ENCODE assay signal across 9 cellular contexts in genomic region chr15:94206463-94207167, GRCh38. TPM values are rescaled to one million over a fixed set of nuclear protein-coding genes. Genes with fewer than 3 reads are reported as not detected.
DNase-seq lines count a peak whose midpoint lies in the region; ATAC-seq, FAIRE-seq and TF ChIP-seq lines count a peak whose summit lies in the region.
"Had no signal": no experiment of that assay in that cellular context is flagged by ENCODE, and none has a peak within 500 bp of the region (broad histone marks: within the 10 kb centered on the region; RNA-seq: fewer than 3 reads in every experiment).

No MANE protein-coding gene starts in this region.

- BruUV-seq in IMR-90 (replicated peaks; lab: Mats Ljungman, UMichigan): no TSS peak
- BruUV-seq in OCI-LY7 (replicated peaks; lab: Mats Ljungman, UMichigan): no TSS peak

- POLR2A ChIA-PET in IMR-90 (lab: Charles Lee; ENCODE audit: unreplicated experiment): no interaction called here
- POLR2A ChIA-PET in OCI-LY7 (lab: Charles Lee): no interaction called here

- TF ChIP-seq RAD21 in IMR-90 (IDR thresholded peaks at IDR 0.05; ENCODE audit: low read length): no peak

- no CpG with 5 or more reads among the region's 11 CpGs for WGBS in IMR-90 (ENCODE audit: extremely low coverage in 2 of 2, insufficient read length in 1 of 2), 2 experiments
- WGBS in suprapubic skin: 61% methylated on average over 11 of the region's 11 CpGs

- peak overlapping the region; percentile 93 for H2BK5ac ChIP-seq in IMR-90 (ENCODE audit: low read depth, low read length, poor library complexity, severe bottlenecking)

- no peaks in the 10 kb centered on the region for H3K79me2 ChIP-seq in OCI-LY7 (ENCODE audit: insufficient read depth, low read depth, low read length)

- peak overlapping the region; percentile 88 for H2BK20ac ChIP-seq in IMR-90 (ENCODE audit: low read depth, low read length)

- TF ChIP-seq POLR2A in IMR-90 (IDR thresholded peaks at IDR 0.05; ENCODE audit: low read depth, low read length): no peak
- TF ChIP-seq POLR2A in suprapubic skin (IDR thresholded peaks at IDR 0.05): no peak

- H3K9ac ChIP-seq in IMR-90 (ENCODE audit: low read depth, low read length): no peak overlapping the region; the same call in 1 of the 2 replicates

- peak overlapping the region; percentile 50 for H3K23ac ChIP-seq in IMR-90 (ENCODE audit: low read depth, low read length)

- TF ChIP-seq EP300 in suprapubic skin (IDR thresholded peaks at IDR 0.05): no peak

- CTCF ChIA-PET in IMR-90 (lab: Yijun Ruan, JAX): no interaction called here
- CTCF ChIA-PET in activated naive CD4-positive, alpha-beta T cell treated with anti-CD3 and anti-CD28 coated beads, Interleukin-2, amount 10 ng/mL, durations not matched to agents 7 days and 5 days (lab: Charles Lee): interaction anchor here (1.0 kb wide), 1 partner anchor 117 kb away, joined by 3 read pairs; no protein-coding TSS in a partner anchor
- CTCF ChIA-PET in OCI-LY7 (lab: Charles Lee; ENCODE audit: unreplicated experiment): no interaction called here

- no peaks in the 10 kb centered on the region for H3K27me3 Mint-ChIP-seq in activated naive CD4-positive, alpha-beta T cell treated with anti-CD3 and anti-CD28 coated beads, Interleukin-2, amount 10 ng/mL, durations not matched to agents 7 days and 5 days

- dilution Hi-C loops in IMR-90 (cut with HindIII; ENCODE audit: low sequenced_read_pairs, unreplicated experiment): no loop called here

- H3K4me3 ChIP-seq in IMR-90 (ENCODE audit: insufficient read depth, low read depth, low read length) (no peak overlapping the region), suprapubic skin (no peak overlapping the region), OCI-LY7 (ENCODE audit: low read depth, low read length, poor library complexity, severe bottlenecking) (no peak overlapping the region)

- peak overlapping the region; percentile 67 for H3K14ac ChIP-seq in IMR-90 (replicated peaks; ENCODE audit: low read depth, low read length)

- peak; percentile 87 for ATAC-seq in IMR-90 (ENCODE audit: low read depth)

- intact Hi-C loops in IMR-90 (cut with micrococcal nuclease): no loop called here
- intact Hi-C loops in OCI-LY7 (cut with micrococcal nuclease; ENCODE audit: unreplicated experiment): no loop called here

- H3K9me1 ChIP-seq in IMR-90 (ENCODE audit: insufficient read depth, low read length): no peaks in the 10 kb centered on the region

- H3K9me3 ChIP-seq in IMR-90 (ENCODE audit: control insufficient read depth, insufficient read depth, low read length) (no peaks in the 10 kb centered on the region), suprapubic skin (no peaks in the 10 kb centered on the region), OCI-LY7 (ENCODE audit: low read length) (no peaks in the 10 kb centered on the region)

- peak overlapping the region; percentile 88; the same call in 1 of the 2 replicates for H3K18ac ChIP-seq in IMR-90 (ENCODE audit: low read depth, low read length)

- H3K27me3 ChIP-seq in IMR-90 (ENCODE audit: control insufficient read depth, insufficient read depth, low read length) (no peaks in the 10 kb centered on the region), suprapubic skin (no peaks in the 10 kb centered on the region)

- H4K20me1 ChIP-seq in IMR-90 (ENCODE audit: insufficient read depth, low read length): no peaks in the 10 kb centered on the region
- no peaks in the 10 kb centered on the region for H4K20me1 ChIP-seq in OCI-LY7 (ENCODE audit: insufficient read depth, low read length)

- peak overlapping the region; percentile 48; the same call in 1 of the 2 replicates for H3K27ac ChIP-seq in IMR-90 (ENCODE audit: insufficient read depth, low read length)
- H3K27ac ChIP-seq in suprapubic skin: no peak overlapping the region
- H3K27ac ChIP-seq in OCI-LY7 (ENCODE audit: low read depth, low read length, poor library complexity, severe bottlenecking): no peak overlapping the region

- H3K9me2 ChIP-seq in OCI-LY7 (ENCODE audit: insufficient read depth, low read length): no peaks in the 10 kb centered on the region

- H3K56ac ChIP-seq in IMR-90 (ENCODE audit: extremely low read depth, insufficient read depth, low read length): peak overlapping the region; percentile 20; the same call in 1 of the 2 replicates

- H2AK5ac ChIP-seq in IMR-90 (ENCODE audit: low read depth, low read length): peak overlapping the region; percentile 29; the same call in 1 of the 2 replicates

- in situ Hi-C loops in IMR-90 (cut with MboI; ENCODE audit: low sequenced_read_pairs): no loop called here

- H4K8ac ChIP-seq in IMR-90 (ENCODE audit: low read depth in 2 of 2, low read length in 2 of 2): peak overlapping the region; percentile 21 to 62; a peak in 3 of 4 replicates

- H3K36me3 ChIP-seq in IMR-90 (ENCODE audit: control insufficient read depth, insufficient read depth, low read length): no peaks in the 10 kb centered on the region
- no peaks in the 10 kb centered on the region for H3K36me3 ChIP-seq in suprapubic skin
- no peaks in the 10 kb centered on the region for H3K36me3 ChIP-seq in OCI-LY7 (ENCODE audit: insufficient read depth, low read length)

- no peak for TF ChIP-seq CTCF in IMR-90 (conservative IDR thresholded peaks at IDR 0.05; ENCODE audit: low read depth, low read length)
- no peak for TF ChIP-seq CTCF in D721Med (IDR thresholded peaks at IDR 0.05; ENCODE audit: insufficient read depth, missing control alignments)
- no peak for TF ChIP-seq CTCF in suprapubic skin (IDR thresholded peaks at IDR 0.05)
- TF ChIP-seq CTCF in OCI-LY7 (conservative IDR thresholded peaks at IDR 0.05; ENCODE audit: low read length): no peak

- no peak for FAIRE-seq in D721Med (lab: Jason Lieb, UNC)
- FAIRE-seq: TTC549 had no signal

- H2AK9ac ChIP-seq in IMR-90 (replicated peaks; ENCODE audit: low read depth, low read length, poor library complexity): no peak overlapping the region

- peaks cover 2% of the 10 kb centered on the region for H3K9me3 Mint-ChIP-seq in activated naive CD4-positive, alpha-beta T cell treated with anti-CD3 and anti-CD28 coated beads, Interleukin-2, amount 10 ng/mL, durations not matched to agents 7 days and 5 days

- peak overlapping the region; percentile 38 for H3K4me3 Mint-ChIP-seq in activated naive CD4-positive, alpha-beta T cell treated with anti-CD3 and anti-CD28 coated beads, Interleukin-2, amount 10 ng/mL, durations not matched to agents 7 days and 5 days

- peak overlapping the region; percentile 89 for H2BK120ac ChIP-seq in IMR-90 (ENCODE audit: low read depth, low read length)

- peaks cover 4% of the 10 kb centered on the region; the same call in 1 of the 2 replicates for H3K4me1 ChIP-seq in IMR-90 (ENCODE audit: control insufficient read depth, insufficient read depth, low read length)
- no peaks in the 10 kb centered on the region for H3K4me1 ChIP-seq in suprapubic skin
- H3K4me1 ChIP-seq in OCI-LY7 (ENCODE audit: insufficient read depth, low read length, poor library complexity, severe bottlenecking): no peaks in the 10 kb centered on the region

- H3K4ac ChIP-seq in IMR-90 (ENCODE audit: low read depth, low read length): peak overlapping the region; percentile 64; the same call in 1 of the 2 replicates

- H3K36me3 Mint-ChIP-seq in activated naive CD4-positive, alpha-beta T cell treated with anti-CD3 and anti-CD28 coated beads, Interleukin-2, amount 10 ng/mL, durations not matched to agents 7 days and 5 days: peaks cover 4% of the 10 kb centered on the region

- H3K4me2 ChIP-seq in IMR-90 (ENCODE audit: low read depth, low read length): peak overlapping the region; percentile 31; the same call in 1 of the 2 replicates
- no peak overlapping the region for H3K4me2 ChIP-seq in OCI-LY7 (ENCODE audit: low read length)

- H3K4me1 Mint-ChIP-seq in activated naive CD4-positive, alpha-beta T cell treated with anti-CD3 and anti-CD28 coated beads, Interleukin-2, amount 10 ng/mL, durations not matched to agents 7 days and 5 days: peaks cover 26% of the 10 kb centered on the region

- no peaks in the 10 kb centered on the region for H3K79me1 ChIP-seq in IMR-90 (ENCODE audit: low read depth in 1 of 2, low read length in 2 of 2)

- H4K91ac ChIP-seq in IMR-90 (ENCODE audit: insufficient read depth, low read depth, low read length): peak overlapping the region; percentile 61

- H2AFZ ChIP-seq in IMR-90 (replicated peaks; ENCODE audit: low read length, poor library complexity) (no peak overlapping the region), OCI-LY7 (ENCODE audit: low read length) (no peak overlapping the region)

- peak overlapping the region; percentile 88 for H3K27ac Mint-ChIP-seq in activated naive CD4-positive, alpha-beta T cell treated with anti-CD3 and anti-CD28 coated beads, Interleukin-2, amount 10 ng/mL, durations not matched to agents 7 days and 5 days

- DNase-seq in GM04503 (ENCODE audit: low read depth) (peak; percentile 28), IMR-90 (peak; percentile 89), renal cortical epithelial cell (ENCODE audit: low read depth) (peak; percentile 76), D721Med (ENCODE audit: insufficient read length, low spot score) (no peak), SK-N-DZ (ENCODE audit: low spot score) (no peak), suprapubic skin (ENCODE audit: low spot score in 2 of 2) (no peak), OCI-LY7 (ENCODE audit: low spot score) (no peak)
- DNase-seq in activated naive CD4-positive, alpha-beta T cell treated with anti-CD3 and anti-CD28 coated beads, Interleukin-2, amount 10 ng/mL, durations not matched to agents 7 days and 5 days: peak; percentile 53

- peak overlapping the region; percentile 79; the same call in 1 of the 2 replicates for H4K5ac ChIP-seq in IMR-90 (ENCODE audit: low read depth, low read length)

- peak overlapping the region; percentile 59; the same call in 2 of the 3 replicates for H2BK15ac ChIP-seq in IMR-90 (ENCODE audit: low read depth, low read length)

TF ChIP-seq in IMR-90, 13 proteins besides CTCF, POLR2A, EP300 and RAD21:
- TF ChIP-seq NFE2L2 (IDR thresholded peaks at IDR 0.05; ENCODE audit: low read depth, low read length): peak; percentile 49; the same call in 1 of the 2 replicates
- no peak for TF ChIP-seq MXI1 (IDR thresholded peaks at IDR 0.05; ENCODE audit: borderline replicate concordance, low read depth, low read length)

RNA-seq across cellular contexts. Expression of gene MCTP2, which starts 24.7 kb away (rescaled TPM):
- 8.6 and 9.9 TPM in 2 replicates for total RNA-seq in IMR-90 (2012; rRNA removed)
- polyA plus RNA-seq in IMR-90 (2012; rRNA removed): 5.1 and 6.6 TPM in 2 replicates
- polyA plus RNA-seq in IMR-90 (2012; cell fraction: cytosol; rRNA removed): 1.4 and 2.7 TPM in 2 replicates
- 6.9 and 16.5 TPM in 2 replicates for polyA plus RNA-seq in IMR-90 (2012; cell fraction: nucleus; rRNA removed; ENCODE audit: low replicate concordance)
- 14.8 and 26.6 TPM in 2 replicates for total RNA-seq in renal cortical epithelial cell
- 0.01 TPM in 1 of 2 replicates, not detected in the other for polyA plus RNA-seq in SK-N-DZ (2014; cell fraction: cytosol; rRNA removed)
- polyA plus RNA-seq in SK-N-DZ (2014; cell fraction: nucleus; rRNA removed): 0.21 TPM in 1 of 2 replicates, not detected in the other
- total RNA-seq in suprapubic skin: 10 to 100 TPM; 17.2 to 41.8 (median 20.5) TPM
- total RNA-seq in OCI-LY7 (2014; rRNA removed; shearing (Covaris generic)): 73.2 and 75.0 TPM in 2 replicates
- 90.6 and 91.6 TPM in 2 replicates for total RNA-seq in OCI-LY7 (2022)

Comparison
In these comparisons a context has a peak if more than half of its experiments do, and no peak if none do; other contexts are left out.
1. DNase-seq: peak in GM04503 (single experiment), IMR-90 (single experiment), activated naive CD4-positive, alpha-beta T cell treated with anti-CD3 and anti-CD28 coated beads, Interleukin-2, amount 10 ng/mL, durations not matched to agents 7 days and 5 days (single experiment) and renal cortical epithelial cell (single experiment); none in D721Med (single experiment), SK-N-DZ (single experiment), suprapubic skin (0 of 2) and OCI-LY7 (single experiment).